Comparison of ENCODE assay signal across 17 cellular contexts in genomic region chr17:37327341-37328090, GRCh38. TPM values are rescaled to one million over a fixed set of nuclear protein-coding genes. Genes with fewer than 3 reads are reported as not detected.
DNase-seq lines count a peak whose midpoint lies in the region; ATAC-seq, FAIRE-seq and TF ChIP-seq lines count a peak whose summit lies in the region.
"Had no signal": no experiment of that assay in that cellular context is flagged by ENCODE, and none has a peak within 500 bp of the region (broad histone marks: within the 10 kb centered on the region; RNA-seq: fewer than 3 reads in every experiment).

No MANE protein-coding gene starts in this region.

- H3K27ac Mint-ChIP-seq in astrocyte (ENCODE audit: unreplicated experiment), result peak overlapping the region; percentile 83
- H3K27ac Mint-ChIP-seq: activated CD8-positive, alpha-beta T cell treated with anti-CD3 and anti-CD28 coated beads, Interleukin-2, amount 10 ng/mL, durations not matched to agents 7 days and 5 days had no signal

- H3K4me3 Mint-ChIP-seq in astrocyte (ENCODE audit: unreplicated experiment), result no peak overlapping the region
- H3K4me3 Mint-ChIP-seq: activated CD8-positive, alpha-beta T cell treated with anti-CD3 and anti-CD28 coated beads, Interleukin-2, amount 10 ng/mL, durations not matched to agents 7 days and 5 days; neural crest cell had no signal

- H3K9ac ChIP-seq in astrocyte (ENCODE audit: low read length) (peak overlapping the region; percentile 12), smooth muscle cell (ENCODE audit: low read depth) (peak overlapping the region; percentile 70)

- peaks cover 7% of the 10 kb centered on the region for H3F3A ChIP-seq in smooth muscle cell (ENCODE audit: low read depth)

- FAIRE-seq in astrocyte (lab: Jason Lieb, UNC), result no peak

- TF ChIP-seq CTCF in astrocyte (IDR thresholded peaks at IDR 0.05; ENCODE audit: insufficient read depth, low read depth, low read length) (no peak), smooth muscle cell (IDR thresholded peaks at IDR 0.05; ENCODE audit: borderline replicate concordance, insufficient read depth, poor library complexity, severe bottlenecking) (no peak)

- H3K27me3 ChIP-seq in HAP-1 (ENCODE audit: low read depth) (no peaks in the 10 kb centered on the region), astrocyte (ENCODE audit: insufficient read depth, low read length) (no peaks in the 10 kb centered on the region), smooth muscle cell (ENCODE audit: low read depth) (no peaks in the 10 kb centered on the region)
- H3K27me3 ChIP-seq in effector memory CD4-positive, alpha-beta T cell (replicated peaks; ENCODE audit: control insufficient read depth, insufficient read depth, low read length, poor library complexity, severe bottlenecking), result no peaks in the 10 kb centered on the region
- H3K27me3 ChIP-seq: transverse colon had no signal

- no peaks in the 10 kb centered on the region for H3K9me3 Mint-ChIP-seq in astrocyte (ENCODE audit: unreplicated experiment)
- H3K9me3 Mint-ChIP-seq: neural crest cell had no signal

- peak; percentile 15 to 39 for DNase-seq in HAP-1 (ENCODE audit: low spot score in 2 of 2)
- DNase-seq in astrocyte (ENCODE audit: low read depth), result peak; percentile 96
- DNase-seq in glomerular visceral epithelial cell (ENCODE audit: extremely low spot score), result peak; percentile 85
- no peak for DNase-seq in smooth muscle cell (lab: John Stamatoyannopoulos, UW; ENCODE audit: unreplicated experiment)
- no peak for DNase-seq in effector memory CD4-positive, alpha-beta T cell
- no peak for DNase-seq in SIG-M5 (lab: John Stamatoyannopoulos, UW)
- no peak for DNase-seq in effector CD8-positive, alpha-beta T cell (lab: John Stamatoyannopoulos, UW)
- DNase-seq: activated CD8-positive, alpha-beta T cell treated with anti-CD3 and anti-CD28 coated beads, Interleukin-2, amount 10 ng/mL, durations not matched to agents 7 days and 5 days; dermis blood vessel endothelial cell; DMS 273 treated with DMSO at 0.1 percent for 48 hours; NCI-H1048; NCI-H345; T1000; transverse colon had no signal

- H3K36me3 Mint-ChIP-seq in astrocyte (ENCODE audit: low read depth, unreplicated experiment), result peaks cover 9% of the 10 kb centered on the region

- peaks cover 15% of the 10 kb centered on the region for H3K4me1 Mint-ChIP-seq in astrocyte (ENCODE audit: low read depth, unreplicated experiment)

- H3K4me3 ChIP-seq in HAP-1 (no peak overlapping the region), astrocyte (ENCODE audit: insufficient read depth, low read depth, low read length) (no peak overlapping the region), smooth muscle cell (no peak overlapping the region)
- no peak overlapping the region for H3K4me3 ChIP-seq in effector memory CD4-positive, alpha-beta T cell (ENCODE audit: insufficient read depth, low read depth, low read length, poor library complexity, severe bottlenecking)
- H3K4me3 ChIP-seq: transverse colon had no signal

- H3K27ac ChIP-seq in astrocyte (ENCODE audit: low read depth, low read length) (peak overlapping the region; percentile 15), smooth muscle cell (ENCODE audit: low read depth) (peak overlapping the region; percentile 91)
- no peak overlapping the region for H3K27ac ChIP-seq in effector memory CD4-positive, alpha-beta T cell (ENCODE audit: insufficient read depth, low read length, poor library complexity, severe bottlenecking)
- H3K27ac ChIP-seq: transverse colon had no signal

- H3K9me3 ChIP-seq in HAP-1, result no peaks in the 10 kb centered on the region
- no peaks in the 10 kb centered on the region for H3K9me3 ChIP-seq in astrocyte (ENCODE audit: insufficient read depth, low read depth, low read length)
- H3K9me3 ChIP-seq in smooth muscle cell (replicated peaks; ENCODE audit: low read depth), result no peaks in the 10 kb centered on the region
- H3K9me3 ChIP-seq in effector memory CD4-positive, alpha-beta T cell (ENCODE audit: control insufficient read depth, low read length), result no peaks in the 10 kb centered on the region
- H3K9me3 ChIP-seq: transverse colon had no signal

- in situ Hi-C loops in HAP-1 (cut with MboI; ENCODE audit: low sequenced_read_pairs), result no loop called here

- WGBS in smooth muscle cell (ENCODE audit: low lambda C conversion rate), result 37% methylated on average over 5 of the region's 5 CpGs

- H3K36me3 ChIP-seq in HAP-1 (replicated peaks) (peaks cover 42% of the 10 kb centered on the region), astrocyte (ENCODE audit: insufficient read depth, low read length) (peaks cover 16% of the 10 kb centered on the region), smooth muscle cell (ENCODE audit: low read depth) (no peaks in the 10 kb centered on the region)
- peaks cover 7% of the 10 kb centered on the region for H3K36me3 ChIP-seq in effector memory CD4-positive, alpha-beta T cell (ENCODE audit: control insufficient read depth, insufficient read depth, low read length)

- H3K27me3 Mint-ChIP-seq in astrocyte (ENCODE audit: low read depth, unreplicated experiment), result no peaks in the 10 kb centered on the region

- H3K4me1 ChIP-seq in HAP-1, result peaks cover 10% of the 10 kb centered on the region
- peaks cover 3% of the 10 kb centered on the region for H3K4me1 ChIP-seq in astrocyte (ENCODE audit: insufficient read depth, low read length)
- no peaks in the 10 kb centered on the region for H3K4me1 ChIP-seq in smooth muscle cell (ENCODE audit: low read depth)
- no peaks in the 10 kb centered on the region for H3K4me1 ChIP-seq in effector memory CD4-positive, alpha-beta T cell (ENCODE audit: control insufficient read depth, insufficient read depth, low read length, poor library complexity, severe bottlenecking)
- H3K4me1 ChIP-seq: transverse colon had no signal

- no peak for ATAC-seq in GM19023 (IDR thresholded peaks at IDR 0.05; ENCODE audit: unreplicated experiment)
- ATAC-seq: activated CD8-positive, alpha-beta T cell treated with anti-CD3 and anti-CD28 coated beads, Interleukin-2, amount 10 ng/mL, durations not matched to agents 7 days and 5 days had no signal

- H2AFZ ChIP-seq in astrocyte (ENCODE audit: low read depth, low read length) (no peak overlapping the region), smooth muscle cell (ENCODE audit: low read depth) (no peak overlapping the region)

- H3K4me2 ChIP-seq in astrocyte (ENCODE audit: low read length) (no peak overlapping the region), smooth muscle cell (peak overlapping the region; percentile 64)

- H3K79me2 ChIP-seq in astrocyte (ENCODE audit: insufficient read depth, low read length) (peaks cover 13% of the 10 kb centered on the region), smooth muscle cell (ENCODE audit: low read depth) (peaks cover 21% of the 10 kb centered on the region)

- H4K20me1 ChIP-seq in astrocyte (ENCODE audit: insufficient read depth, low read length) (peaks cover 25% of the 10 kb centered on the region), smooth muscle cell (ENCODE audit: low read depth) (peaks cover 45% of the 10 kb centered on the region)

RNA-seq across cellular contexts. Expression of gene C17orf78, which starts 48.3 kb away (rescaled TPM):
- not detected in 2 replicates for total RNA-seq in astrocyte
- total RNA-seq in smooth muscle cell, result not detected in 2 replicates
- not detected in 2 replicates for polyA plus RNA-seq in smooth muscle cell
- total RNA-seq: activated CD8-positive, alpha-beta T cell treated with anti-CD3 and anti-CD28 coated beads, Interleukin-2, amount 10 ng/mL, durations not matched to agents 7 days and 5 days; dermis blood vessel endothelial cell; glomerular endothelial cell; neural crest cell; transverse colon had no signal

Comparison
In these comparisons a context has a peak if more than half of its experiments do, and no peak if none do; other contexts are left out.
1. DNase-seq: peak in HAP-1 (2 of 2), astrocyte (single experiment) and glomerular visceral epithelial cell (single experiment); none in smooth muscle cell (single experiment), effector memory CD4-positive, alpha-beta T cell (0 of 3), SIG-M5 (single experiment) and effector CD8-positive, alpha-beta T cell (single experiment).